14 cellular contexts compared by ENCODE assay signal in genomic region chr10:87775766-87776165, GRCh38. TPM values are rescaled to one million over a fixed set of nuclear protein-coding genes. Genes with fewer than 3 reads are reported as not detected.
DNase-seq lines count a peak whose midpoint lies in the region; ATAC-seq and TF ChIP-seq lines count a peak whose summit lies in the region.
"Had no signal": no experiment of that assay in that cellular context is flagged by ENCODE, and none has a peak within 500 bp of the region (broad histone marks: within the 10 kb centered on the region; RNA-seq: fewer than 3 reads in every experiment).

No MANE protein-coding gene starts in this region.

- H3K9ac ChIP-seq in SK-N-SH, result peak overlapping the region; percentile 10; the same call in 1 of the 2 replicates

- H3K27ac ChIP-seq in SK-N-SH (ENCODE audit: low read depth in 2 of 2, low read length in 1 of 2), result peak overlapping the region; percentile 14 to 63
- H3K27ac ChIP-seq in epithelial cell of prostate, result peak overlapping the region; percentile 71
- H3K27ac ChIP-seq: esophagus muscularis mucosa, prostate gland, transverse colon had no signal

- intact Hi-C loops in activated naive CD4-positive, alpha-beta T cell treated with anti-CD3 and anti-CD28 coated beads for 36 hours (cut with micrococcal nuclease), result no loop called here

- H3K9me3 Mint-ChIP-seq in activated naive CD4-positive, alpha-beta T cell treated with anti-CD3 and anti-CD28 coated beads for 36 hours, result no peaks in the 10 kb centered on the region
- no peaks in the 10 kb centered on the region for H3K9me3 Mint-ChIP-seq in activated naive CD4-positive, alpha-beta T cell treated with anti-CD3 and anti-CD28 coated beads, Interleukin-2, amount 10 ng/mL, durations not matched to agents 7 days and 5 days
- no peaks in the 10 kb centered on the region for H3K9me3 Mint-ChIP-seq in stimulated activated naive B cell treated with anti-CD40 and anti-IgM and Interleukin-4, amounts not matched to agents 10 μg/mL and 1 μg/mL and 100 μg/mL, for 72 hours
- H3K9me3 Mint-ChIP-seq in effector memory CD8-positive, alpha-beta T cell, result no peaks in the 10 kb centered on the region

- H3F3A ChIP-seq in SK-N-SH (replicated peaks; ENCODE audit: insufficient read depth), result peaks cover 35% of the 10 kb centered on the region

- H3K27me3 ChIP-seq in SK-N-SH (ENCODE audit: insufficient read depth), result no peaks in the 10 kb centered on the region
- H3K27me3 ChIP-seq: BE2C, esophagus muscularis mucosa, transverse colon had no signal

- H4K20me1 ChIP-seq in SK-N-SH (ENCODE audit: insufficient read depth), result no peaks in the 10 kb centered on the region

- CTCF ChIA-PET in activated naive CD4-positive, alpha-beta T cell treated with anti-CD3 and anti-CD28 coated beads for 36 hours (lab: Charles Lee), result interaction anchor here (0.6 to 0.8 kb wide), 3 partner anchors 32 to 124 kb away, joined by 3 to 4 read pairs (median 3); no protein-coding TSS in a partner anchor
- CTCF ChIA-PET in activated naive CD4-positive, alpha-beta T cell treated with anti-CD3 and anti-CD28 coated beads, Interleukin-2, amount 10 ng/mL, durations not matched to agents 7 days and 5 days (lab: Charles Lee), result interaction anchor here (0.6 to 1.2 kb wide), 3 partner anchors 116 to 242 kb away, joined by 3 to 4 read pairs (median 3); no protein-coding TSS in a partner anchor
- CTCF ChIA-PET in SK-N-SH (lab: Yijun Ruan, JAX), result no interaction called here
- CTCF ChIA-PET in GM10248 (lab: Yijun Ruan, JAX), result interaction anchor here (1.4 to 1.8 kb wide), 3 partner anchors 8 to 20 kb away, joined by 3 to 6 read pairs (median 4); no protein-coding TSS in a partner anchor

- H3K4me1 Mint-ChIP-seq in activated naive CD4-positive, alpha-beta T cell treated with anti-CD3 and anti-CD28 coated beads for 36 hours (ENCODE audit: low read depth), result peaks cover 8% of the 10 kb centered on the region
- H3K4me1 Mint-ChIP-seq in activated naive CD4-positive, alpha-beta T cell treated with anti-CD3 and anti-CD28 coated beads, Interleukin-2, amount 10 ng/mL, durations not matched to agents 7 days and 5 days, result no peaks in the 10 kb centered on the region
- H3K4me1 Mint-ChIP-seq in stimulated activated naive B cell treated with anti-CD40 and anti-IgM and Interleukin-4, amounts not matched to agents 10 μg/mL and 1 μg/mL and 100 μg/mL, for 72 hours, result peaks cover 3 to 9% of the 10 kb centered on the region in 2 donors
- peaks cover 0 to 13% of the 10 kb centered on the region in 2 donors for H3K4me1 Mint-ChIP-seq in effector memory CD8-positive, alpha-beta T cell (ENCODE audit: low read depth in 2 of 2)

- peak overlapping the region in 1 of 2 experiments; percentile 8; a peak in 1 of 4 replicates for H3K4me3 ChIP-seq in SK-N-SH (ENCODE audit: low read depth in 2 of 2, low read length in 1 of 2)
- H3K4me3 ChIP-seq: esophagus muscularis mucosa, prostate gland, transverse colon had no signal

- H2AFZ ChIP-seq in SK-N-SH (ENCODE audit: low read depth), result no peak overlapping the region

- H3K4me1 ChIP-seq in SK-N-SH (ENCODE audit: control insufficient read depth in 1 of 2, insufficient read depth in 2 of 2, low read depth in 1 of 2, low read length in 1 of 2), result no peaks in the 10 kb centered on the region
- H3K4me1 ChIP-seq: BE2C, esophagus muscularis mucosa, prostate gland, transverse colon had no signal

- H3K4me3 Mint-ChIP-seq in activated naive CD4-positive, alpha-beta T cell treated with anti-CD3 and anti-CD28 coated beads for 36 hours, result no peak overlapping the region
- no peak overlapping the region for H3K4me3 Mint-ChIP-seq in activated naive CD4-positive, alpha-beta T cell treated with anti-CD3 and anti-CD28 coated beads, Interleukin-2, amount 10 ng/mL, durations not matched to agents 7 days and 5 days
- no peak overlapping the region for H3K4me3 Mint-ChIP-seq in stimulated activated naive B cell treated with anti-CD40 and anti-IgM and Interleukin-4, amounts not matched to agents 10 μg/mL and 1 μg/mL and 100 μg/mL, for 72 hours
- no peak overlapping the region for H3K4me3 Mint-ChIP-seq in effector memory CD8-positive, alpha-beta T cell

- no peaks in the 10 kb centered on the region for H3K27me3 Mint-ChIP-seq in activated naive CD4-positive, alpha-beta T cell treated with anti-CD3 and anti-CD28 coated beads for 36 hours (ENCODE audit: low read depth)
- H3K27me3 Mint-ChIP-seq in activated naive CD4-positive, alpha-beta T cell treated with anti-CD3 and anti-CD28 coated beads, Interleukin-2, amount 10 ng/mL, durations not matched to agents 7 days and 5 days, result no peaks in the 10 kb centered on the region
- H3K27me3 Mint-ChIP-seq in stimulated activated naive B cell treated with anti-CD40 and anti-IgM and Interleukin-4, amounts not matched to agents 10 μg/mL and 1 μg/mL and 100 μg/mL, for 72 hours, result no peaks in the 10 kb centered on the region
- H3K27me3 Mint-ChIP-seq in effector memory CD8-positive, alpha-beta T cell, result no peaks in the 10 kb centered on the region

- H3K4me2 ChIP-seq in SK-N-SH, result peak overlapping the region; percentile 46

- peak overlapping the region; percentile 7 for H3K27ac Mint-ChIP-seq in activated naive CD4-positive, alpha-beta T cell treated with anti-CD3 and anti-CD28 coated beads for 36 hours
- H3K27ac Mint-ChIP-seq in activated naive CD4-positive, alpha-beta T cell treated with anti-CD3 and anti-CD28 coated beads, Interleukin-2, amount 10 ng/mL, durations not matched to agents 7 days and 5 days, result no peak overlapping the region
- peak overlapping the region; percentile 3 for H3K27ac Mint-ChIP-seq in stimulated activated naive B cell treated with anti-CD40 and anti-IgM and Interleukin-4, amounts not matched to agents 10 μg/mL and 1 μg/mL and 100 μg/mL, for 72 hours
- peak overlapping the region in 1 of 2 donors; percentile 20 for H3K27ac Mint-ChIP-seq in effector memory CD8-positive, alpha-beta T cell

- no peak for DNase-seq in activated naive CD4-positive, alpha-beta T cell treated with anti-CD3 and anti-CD28 coated beads for 36 hours
- DNase-seq in activated naive CD4-positive, alpha-beta T cell treated with anti-CD3 and anti-CD28 coated beads, Interleukin-2, amount 10 ng/mL, durations not matched to agents 7 days and 5 days, result no peak
- DNase-seq in SK-N-SH, result no peak
- DNase-seq in epithelial cell of prostate (ENCODE audit: low read depth, low spot score), result no peak
- no peak for DNase-seq in stimulated activated naive B cell treated with anti-CD40 and anti-IgM and Interleukin-4, amounts not matched to agents 10 μg/mL and 1 μg/mL and 100 μg/mL, for 72 hours
- DNase-seq in effector CD4-positive, alpha-beta T cell, result no peak
- no peak for DNase-seq in GM10248 (ENCODE audit: extremely low spot score)
- DNase-seq in effector memory CD8-positive, alpha-beta T cell, result no peak
- DNase-seq: activated CD4-positive, alpha-beta T cell treated with anti-CD3 and anti-CD28 coated beads, Interleukin-2, amount 50 U/mL, for 1 hour; BE2C; NCI-H2029 treated with DMSO at 0.1 percent for 48 hours; transverse colon had no signal

- no peaks in the 10 kb centered on the region for H3K9me2 ChIP-seq in SK-N-SH

- peaks cover 51 to 66% of the 10 kb centered on the region in 2 experiments for H3K36me3 ChIP-seq in SK-N-SH (replicated peaks in 1 of 2; ENCODE audit: control insufficient read depth in 1 of 2, insufficient read depth in 2 of 2, low read length in 1 of 2)
- H3K36me3 ChIP-seq: prostate gland had no signal

- TF ChIP-seq RAD21 in SK-N-SH (IDR thresholded peaks at IDR 0.05; ENCODE audit: low read length), result no peak

- H3K79me2 ChIP-seq in SK-N-SH (ENCODE audit: insufficient read depth), result peaks cover 25% of the 10 kb centered on the region; the same call in 1 of the 2 replicates

- POLR2A ChIA-PET in SK-N-SH (lab: Yijun Ruan, JAX), result interaction anchor here (0.8 kb wide), 1 partner anchor 116 kb away, joined by 3 read pairs; no protein-coding TSS in a partner anchor
- POLR2A ChIA-PET in GM10248 (lab: Yijun Ruan, JAX), result interaction anchor here (0.6 kb wide), 1 partner anchor 65 kb away, joined by 3 read pairs; no protein-coding TSS in a partner anchor

- TF ChIP-seq EP300 in SK-N-SH (IDR thresholded peaks at IDR 0.05; ENCODE audit: borderline replicate concordance in 1 of 2, low read depth in 1 of 2, low read length in 1 of 2), result no peak

- TF ChIP-seq CTCF in SK-N-SH (IDR thresholded peaks at IDR 0.05) (no peak), GM10248 (IDR thresholded peaks at IDR 0.05; ENCODE audit: control extremely low read depth, extremely low read depth, low read depth, missing control alignments) (no peak)

- peaks cover 18% of the 10 kb centered on the region for H3K36me3 Mint-ChIP-seq in activated naive CD4-positive, alpha-beta T cell treated with anti-CD3 and anti-CD28 coated beads for 36 hours (ENCODE audit: low read depth)
- peaks cover 25% of the 10 kb centered on the region for H3K36me3 Mint-ChIP-seq in activated naive CD4-positive, alpha-beta T cell treated with anti-CD3 and anti-CD28 coated beads, Interleukin-2, amount 10 ng/mL, durations not matched to agents 7 days and 5 days
- H3K36me3 Mint-ChIP-seq in stimulated activated naive B cell treated with anti-CD40 and anti-IgM and Interleukin-4, amounts not matched to agents 10 μg/mL and 1 μg/mL and 100 μg/mL, for 72 hours, result peaks cover 22 to 35% of the 10 kb centered on the region in 2 donors
- H3K36me3 Mint-ChIP-seq in effector memory CD8-positive, alpha-beta T cell (ENCODE audit: insufficient read depth), result peaks cover 41% of the 10 kb centered on the region

- ATAC-seq in stimulated activated naive B cell treated with anti-CD40 and anti-IgM and Interleukin-4, amounts not matched to agents 10 μg/mL and 1 μg/mL and 100 μg/mL, for 72 hours (replicated peaks), result peak in 1 of 2 donors; percentile 27
- ATAC-seq in effector memory CD8-positive, alpha-beta T cell (replicated peaks), result no peak

- no peaks in the 10 kb centered on the region for H3K9me3 ChIP-seq in SK-N-SH
- H3K9me3 ChIP-seq: BE2C, esophagus muscularis mucosa, prostate gland, transverse colon had no signal

- WGBS in SK-N-SH (ENCODE audit: low lambda C conversion rate), result 38% methylated on average over 4 of the region's 4 CpGs

TF ChIP-seq in SK-N-SH, 30 proteins besides CTCF, POLR2A, EP300 and RAD21 (continues in another document):
- TF ChIP-seq MEF2A (IDR thresholded peaks at IDR 0.05; ENCODE audit: borderline replicate concordance, low read depth) (no peak), MXI1 (IDR thresholded peaks at IDR 0.05; ENCODE audit: low read depth, low read length) (no peak), RXRA (IDR thresholded peaks at IDR 0.05; ENCODE audit: borderline replicate concordance, low read depth) (no peak)

RNA-seq across cellular contexts. Expression of gene ATAD1, which starts 42.3 kb away (rescaled TPM):
- total RNA-seq in activated naive CD4-positive, alpha-beta T cell treated with anti-CD3 and anti-CD28 coated beads for 36 hours, result 10 to 100 TPM; 47.4 to 53.7 TPM
- polyA plus RNA-seq in SK-N-SH (2012; rRNA removed), result 13.5 and 21.0 TPM in 2 replicates
- 26.3 and 34.2 TPM in 2 replicates for polyA plus RNA-seq in SK-N-SH (2012; cell fraction: cytosol; rRNA removed)
- polyA plus RNA-seq in SK-N-SH (2012; cell fraction: nucleus; rRNA removed), result 4.0 and 16.5 TPM in 2 replicates
